In genomic region chr19:16095071-16095571, GRCh38 we compare ENCODE assay signal across 10 cellular contexts. TPM values are rescaled to one million over a fixed set of nuclear protein-coding genes. Genes with fewer than 3 reads are reported as not detected.
DNase-seq lines count a peak whose midpoint lies in the region; ATAC-seq and TF ChIP-seq lines count a peak whose summit lies in the region.
"Had no signal": no experiment of that assay in that cellular context is flagged by ENCODE, and none has a peak within 500 bp of the region (broad histone marks: within the 10 kb centered on the region; RNA-seq: fewer than 3 reads in every experiment).

No MANE protein-coding gene starts in this region.

- no peak for ATAC-seq in effector memory CD8-positive, alpha-beta T cell (replicated peaks)
- no peak for ATAC-seq in GM18502 (IDR thresholded peaks at IDR 0.05; ENCODE audit: poor library complexity, unreplicated experiment)
- ATAC-seq: psoas muscle had no signal

- peak; percentile 60 for DNase-seq in NCI-H82 (lab: John Stamatoyannopoulos, UW)
- DNase-seq in effector memory CD8-positive, alpha-beta T cell, result no peak
- no peak for DNase-seq in neural crest cell (ENCODE audit: low read depth, low spot score)
- no peak for DNase-seq in NCI-H187 (lab: John Stamatoyannopoulos, UW)
- DNase-seq in cerebellar cortex (ENCODE audit: low spot score), result no peak
- DNase-seq in OCI-M2 (lab: John Stamatoyannopoulos, UW; ENCODE audit: unreplicated experiment), result no peak
- DNase-seq: Karpas-422, psoas muscle had no signal

- H3K36me3 Mint-ChIP-seq in effector memory CD8-positive, alpha-beta T cell (ENCODE audit: insufficient read depth), result peaks cover 100% of the 10 kb centered on the region
- peaks cover 28% of the 10 kb centered on the region for H3K36me3 Mint-ChIP-seq in neural crest cell (ENCODE audit: low read depth)

- peak overlapping the region; percentile 79 for H3K27ac ChIP-seq in BLaER1
- H3K27ac ChIP-seq: psoas muscle had no signal

- no peaks in the 10 kb centered on the region for H3K27me3 ChIP-seq in BLaER1

- no peaks in the 10 kb centered on the region for H3K9me3 Mint-ChIP-seq in effector memory CD8-positive, alpha-beta T cell
- no peaks in the 10 kb centered on the region for H3K9me3 Mint-ChIP-seq in neural crest cell

- peak overlapping the region; percentile 33 to 74 for H3K27ac Mint-ChIP-seq in effector memory CD8-positive, alpha-beta T cell
- peak overlapping the region; percentile 81 for H3K27ac Mint-ChIP-seq in neural crest cell (ENCODE audit: unreplicated experiment)

- no peak for TF ChIP-seq CTCF in neural crest cell (conservative IDR thresholded peaks at IDR 0.05)

- no peak overlapping the region for H3K4me3 Mint-ChIP-seq in effector memory CD8-positive, alpha-beta T cell
- no peak overlapping the region for H3K4me3 Mint-ChIP-seq in neural crest cell

- H3K4me1 Mint-ChIP-seq in effector memory CD8-positive, alpha-beta T cell (ENCODE audit: low read depth in 2 of 2), result peaks cover 7 to 12% of the 10 kb centered on the region in 2 donors
- H3K4me1 Mint-ChIP-seq in neural crest cell, result no peaks in the 10 kb centered on the region

- peaks cover 98% of the 10 kb centered on the region for H3K36me3 ChIP-seq in BLaER1

- H3K4me1 ChIP-seq in BLaER1, result peaks cover 67% of the 10 kb centered on the region
- H3K4me1 ChIP-seq: psoas muscle had no signal

- H3K4me3 ChIP-seq in BLaER1, result peak overlapping the region; percentile 39; the same call in 1 of the 2 replicates
- H3K4me3 ChIP-seq: psoas muscle had no signal

- peak overlapping the region; percentile 50; the same call in 1 of the 2 replicates for H3K9ac ChIP-seq in BLaER1

- peak overlapping the region; percentile 83 for H3K4me2 ChIP-seq in BLaER1

- no peaks in the 10 kb centered on the region for H3K27me3 Mint-ChIP-seq in effector memory CD8-positive, alpha-beta T cell
- H3K27me3 Mint-ChIP-seq in neural crest cell (ENCODE audit: low read depth), result no peaks in the 10 kb centered on the region

- H4K20me1 ChIP-seq in BLaER1, result peaks cover 15% of the 10 kb centered on the region

- no peaks in the 10 kb centered on the region for H3K9me3 ChIP-seq in BLaER1
- H3K9me3 ChIP-seq: psoas muscle had no signal

RNA-seq across cellular contexts. Expression of gene RAB8A, which starts 16.6 kb away (rescaled TPM):
- 88.9 and 95.5 TPM in 2 replicates for total RNA-seq in neural crest cell

RNA-seq across cellular contexts. Expression of gene TPM4, which starts 18.8 kb away (rescaled TPM):
- total RNA-seq in neural crest cell, result 357 and 373 TPM in 2 replicates

RNA-seq across cellular contexts. Expression of gene HSH2D, which starts 48.4 kb away (rescaled TPM):
- not detected in 2 replicates for total RNA-seq in neural crest cell
